Comparison of ENCODE assay signal across 11 cellular contexts in genomic region chr2:27493948-27494283, GRCh38. TPM values are rescaled to one million over a fixed set of nuclear protein-coding genes. Genes with fewer than 3 reads are reported as not detected.
DNase-seq lines count a peak whose midpoint lies in the region; ATAC-seq, FAIRE-seq and TF ChIP-seq lines count a peak whose summit lies in the region.
"Had no signal": no experiment of that assay in that cellular context is flagged by ENCODE, and none has a peak within 500 bp of the region (broad histone marks: within the 10 kb centered on the region; RNA-seq: fewer than 3 reads in every experiment).

No MANE protein-coding gene starts in this region.

- no peaks in the 10 kb centered on the region for H3K9me3 ChIP-seq in keratinocyte (ENCODE audit: control insufficient read depth, low read depth, low read length)

- H3K4me1 Mint-ChIP-seq in T-helper 1 cell treated with Interleukin-12 subunit alpha and Interleukin-12 subunit beta and Interleukin-4 antibody, amounts not matched to agents 30 μg/mL and 1 μg/mL, for 36 hours (ENCODE audit: low read depth) = peaks cover 24% of the 10 kb centered on the region
- peaks cover 20% of the 10 kb centered on the region for H3K4me1 Mint-ChIP-seq in stimulated activated effector memory CD8-positive, alpha-beta T cell treated with anti-CD3 and anti-CD28 coated beads, Interleukin-12 subunit alpha, Interleukin-12 subunit beta, amount 100 ng/mL, for 72 hours

- no peaks in the 10 kb centered on the region for H3K36me3 Mint-ChIP-seq in T-helper 1 cell treated with Interleukin-12 subunit alpha and Interleukin-12 subunit beta and Interleukin-4 antibody, amounts not matched to agents 30 μg/mL and 1 μg/mL, for 36 hours (ENCODE audit: low read depth)
- no peaks in the 10 kb centered on the region for H3K36me3 Mint-ChIP-seq in stimulated activated effector memory CD8-positive, alpha-beta T cell treated with anti-CD3 and anti-CD28 coated beads, Interleukin-12 subunit alpha, Interleukin-12 subunit beta, amount 100 ng/mL, for 72 hours

- no peak for FAIRE-seq in keratinocyte (lab: Jason Lieb, UNC)
- FAIRE-seq: RCC 7860 had no signal

- dilution Hi-C loops in keratinocyte (cut with MboI; ENCODE audit: extremely low pct_ligation_motif_present, low sequenced_read_pairs) = no loop called here

- H3K9ac ChIP-seq in keratinocyte (ENCODE audit: control insufficient read depth, extremely low read depth, insufficient read depth, low read length) = no peak overlapping the region

- peak overlapping the region; percentile 38 for H3K4me3 Mint-ChIP-seq in T-helper 1 cell treated with Interleukin-12 subunit alpha and Interleukin-12 subunit beta and Interleukin-4 antibody, amounts not matched to agents 30 μg/mL and 1 μg/mL, for 36 hours
- H3K4me3 Mint-ChIP-seq in stimulated activated effector memory CD8-positive, alpha-beta T cell treated with anti-CD3 and anti-CD28 coated beads, Interleukin-12 subunit alpha, Interleukin-12 subunit beta, amount 100 ng/mL, for 72 hours = peak overlapping the region; percentile 78

- no peaks in the 10 kb centered on the region for H3K79me2 ChIP-seq in keratinocyte (ENCODE audit: control insufficient read depth, insufficient read depth, low read length)

- peak overlapping the region; percentile 84 for H3K4me2 ChIP-seq in keratinocyte (ENCODE audit: control insufficient read depth, extremely low read depth, insufficient read depth, low read depth, low read length)

- peaks cover 23% of the 10 kb centered on the region for H3K4me1 ChIP-seq in keratinocyte (ENCODE audit: control insufficient read depth, extremely low read depth, insufficient read depth, low read length)

- H3K4me3 ChIP-seq in astrocyte of the spinal cord (ENCODE audit: low read depth, low read length) (peak overlapping the region; percentile 73), keratinocyte (ENCODE audit: control insufficient read depth in 2 of 3, extremely low read depth in 1 of 3, insufficient read depth in 2 of 3, low read depth in 1 of 3, low read length in 3 of 3) (no peak overlapping the region)

- H2AFZ ChIP-seq in keratinocyte (ENCODE audit: control insufficient read depth, low read length) = no peak overlapping the region

- TF ChIP-seq CTCF in astrocyte of the spinal cord (IDR thresholded peaks at IDR 0.05; ENCODE audit: low read depth, low read length) (no peak), keratinocyte (optimal IDR thresholded peaks at IDR 0.05 in 1 of 3, IDR thresholded peaks at IDR 0.05 in 1 of 3, conservative IDR thresholded peaks at IDR 0.05 in 1 of 3; ENCODE audit: extremely low read depth in 1 of 3, insufficient read depth in 2 of 3, low read length in 3 of 3) (no peak)

- H3K9me3 Mint-ChIP-seq in T-helper 1 cell treated with Interleukin-12 subunit alpha and Interleukin-12 subunit beta and Interleukin-4 antibody, amounts not matched to agents 30 μg/mL and 1 μg/mL, for 36 hours = no peaks in the 10 kb centered on the region
- no peaks in the 10 kb centered on the region for H3K9me3 Mint-ChIP-seq in stimulated activated effector memory CD8-positive, alpha-beta T cell treated with anti-CD3 and anti-CD28 coated beads, Interleukin-12 subunit alpha, Interleukin-12 subunit beta, amount 100 ng/mL, for 72 hours

- no peak overlapping the region for H3K27ac Mint-ChIP-seq in T-helper 1 cell treated with Interleukin-12 subunit alpha and Interleukin-12 subunit beta and Interleukin-4 antibody, amounts not matched to agents 30 μg/mL and 1 μg/mL, for 36 hours
- H3K27ac Mint-ChIP-seq in stimulated activated effector memory CD8-positive, alpha-beta T cell treated with anti-CD3 and anti-CD28 coated beads, Interleukin-12 subunit alpha, Interleukin-12 subunit beta, amount 100 ng/mL, for 72 hours = no peak overlapping the region

- DNase-seq in T-helper 1 cell (no peak), astrocyte of the spinal cord (ENCODE audit: low read depth, low spot score) (no peak), keratinocyte (ENCODE audit: low read depth, low spot score) (no peak), MV-4-11 (lab: John Stamatoyannopoulos, UW) (no peak), germinal center (ENCODE audit: low spot score) (no peak), NK-92 (lab: John Stamatoyannopoulos, UW; ENCODE audit: unreplicated experiment) (no peak)
- DNase-seq in stimulated activated effector memory CD8-positive, alpha-beta T cell treated with anti-CD3 and anti-CD28 coated beads, Interleukin-12 subunit alpha, Interleukin-12 subunit beta, amount 100 ng/mL, for 72 hours (ENCODE audit: low spot score in 2 of 2) = no peak
- DNase-seq: activated CD4-positive, CD25-positive, alpha-beta regulatory T cell; NCI-H146 had no signal

- no peaks in the 10 kb centered on the region for H4K20me1 ChIP-seq in keratinocyte (ENCODE audit: control insufficient read depth, extremely low read depth, insufficient read depth, low read length)

- no peak for ATAC-seq in stimulated activated effector memory CD8-positive, alpha-beta T cell treated with anti-CD3 and anti-CD28 coated beads, Interleukin-12 subunit alpha, Interleukin-12 subunit beta, amount 100 ng/mL, for 72 hours

- no peak overlapping the region for H3K27ac ChIP-seq in keratinocyte (ENCODE audit: control insufficient read depth, insufficient read depth, low read length)

- no peaks in the 10 kb centered on the region for H3K9me1 ChIP-seq in keratinocyte (ENCODE audit: control insufficient read depth, extremely low read depth, insufficient read depth, low read length)

- H3K27me3 Mint-ChIP-seq in T-helper 1 cell treated with Interleukin-12 subunit alpha and Interleukin-12 subunit beta and Interleukin-4 antibody, amounts not matched to agents 30 μg/mL and 1 μg/mL, for 36 hours (ENCODE audit: low read depth) = peaks cover 52% of the 10 kb centered on the region

- in situ Hi-C loops in astrocyte of the spinal cord (cut with HindIII; ENCODE audit: low sequenced_read_pairs) = no loop called here

- H3K27me3 ChIP-seq in keratinocyte (ENCODE audit: control insufficient read depth, extremely low read depth, insufficient read depth, low read length) = no peaks in the 10 kb centered on the region

- H3K36me3 ChIP-seq in keratinocyte (ENCODE audit: control insufficient read depth in 2 of 2, extremely low read depth in 1 of 2, insufficient read depth in 2 of 2, low read length in 2 of 2) = no peaks in the 10 kb centered on the region

RNA-seq across cellular contexts. Expression of gene FNDC4, which starts 1.1 kb away (rescaled TPM):
- 6.3 to 13.0 TPM (median 9.9 TPM) in 3 replicates for polyA plus RNA-seq in keratinocyte
- 0.92 TPM for polyA plus RNA-seq in keratinocyte (2011; ENCODE audit: low read depth)
- 8.2 and 12.5 TPM in 2 replicates for polyA plus RNA-seq in keratinocyte (2011; cell fraction: cytosol; rRNA removed)
- polyA plus RNA-seq in keratinocyte (2011; cell fraction: nucleus; rRNA removed) = 4.6 and 6.5 TPM in 2 replicates
- 1.8 and 12.4 TPM in 2 replicates for polyA plus RNA-seq in keratinocyte (2012; ENCODE audit: low replicate concordance)
- 2.8 to 12.8 TPM (median 6.3 TPM) in 3 replicates for polyA minus RNA-seq in keratinocyte
- polyA minus RNA-seq in keratinocyte (2011; cell fraction: cytosol; rRNA and poly(A)+ RNA removed) = 10.6 TPM
- 2.5 and 3.4 TPM in 2 replicates for polyA minus RNA-seq in keratinocyte (2011; cell fraction: nucleus; rRNA and poly(A)+ RNA removed)

RNA-seq across cellular contexts. Expression of gene GCKR, which starts 2.7 kb away (rescaled TPM):
- polyA plus RNA-seq in keratinocyte = 0.18 to 0.30 TPM (median 0.27 TPM) in 3 replicates
- polyA plus RNA-seq in keratinocyte (2011; ENCODE audit: low read depth) = not detected
- polyA plus RNA-seq in keratinocyte (2011; cell fraction: cytosol; rRNA removed) = 0.06 TPM in 1 of 2 replicates, not detected in the other
- 0.71 and 1.3 TPM in 2 replicates for polyA plus RNA-seq in keratinocyte (2011; cell fraction: nucleus; rRNA removed)
- 0.45 TPM in 1 of 2 replicates, not detected in the other for polyA plus RNA-seq in keratinocyte (2012; ENCODE audit: low replicate concordance)
- polyA minus RNA-seq in keratinocyte = 0.80 TPM in 1 of 3 replicates, not detected in the others
- polyA minus RNA-seq in keratinocyte (2011; cell fraction: cytosol; rRNA and poly(A)+ RNA removed) = not detected
- polyA minus RNA-seq in keratinocyte (2011; cell fraction: nucleus; rRNA and poly(A)+ RNA removed) = not detected in 2 replicates

RNA-seq across cellular contexts. Expression of gene IFT172, which starts 4.4 kb away (rescaled TPM):
- polyA plus RNA-seq in keratinocyte = 10.4 to 14.4 TPM (median 12.7 TPM) in 3 replicates
- 6.2 TPM for polyA plus RNA-seq in keratinocyte (2011; ENCODE audit: low read depth)
- polyA plus RNA-seq in keratinocyte (2011; cell fraction: cytosol; rRNA removed) = 10.5 and 10.7 TPM in 2 replicates
- 19.9 and 26.7 TPM in 2 replicates for polyA plus RNA-seq in keratinocyte (2011; cell fraction: nucleus; rRNA removed)
- polyA plus RNA-seq in keratinocyte (2012; ENCODE audit: low replicate concordance) = 6.9 and 11.3 TPM in 2 replicates
- polyA minus RNA-seq in keratinocyte = 17.2 to 31.3 TPM (median 26.3 TPM) in 3 replicates
- 3.3 TPM for polyA minus RNA-seq in keratinocyte (2011; cell fraction: cytosol; rRNA and poly(A)+ RNA removed)
- 6.9 and 14.8 TPM in 2 replicates for polyA minus RNA-seq in keratinocyte (2011; cell fraction: nucleus; rRNA and poly(A)+ RNA removed)

RNA-seq across cellular contexts. Expression of gene KRTCAP3, which starts 51.7 kb away (rescaled TPM):
- 8.6 to 22.9 TPM (median 14.7 TPM) in 3 replicates for polyA plus RNA-seq in keratinocyte
- 5.3 TPM for polyA plus RNA-seq in keratinocyte (2011; ENCODE audit: low read depth)
- 9.6 and 16.4 TPM in 2 replicates for polyA plus RNA-seq in keratinocyte (2011; cell fraction: cytosol; rRNA removed)
- polyA plus RNA-seq in keratinocyte (2011; cell fraction: nucleus; rRNA removed) = 13.2 and 15.4 TPM in 2 replicates
- polyA plus RNA-seq in keratinocyte (2012; ENCODE audit: low replicate concordance) = 14.8 and 29.9 TPM in 2 replicates
- polyA minus RNA-seq in keratinocyte = 4.7 to 13.2 TPM (median 7.1 TPM) in 3 replicates
- 6.1 TPM for polyA minus RNA-seq in keratinocyte (2011; cell fraction: cytosol; rRNA and poly(A)+ RNA removed)
- 2.4 and 3.1 TPM in 2 replicates for polyA minus RNA-seq in keratinocyte (2011; cell fraction: nucleus; rRNA and poly(A)+ RNA removed)
